Comparison of ENCODE assay signal across 8 cellular contexts in genomic region chr2:169584005-169584877, GRCh38. TPM values are rescaled to one million over a fixed set of nuclear protein-coding genes. Genes with fewer than 3 reads are reported as not detected.
DNase-seq lines count a peak whose midpoint lies in the region; ATAC-seq and TF ChIP-seq lines count a peak whose summit lies in the region.

Gene PPIG, plus strand, starts transcription at chr2:169584351. Its CDS starts 19,691 bp downstream, at chr2:169604042.

- peak within 1 kb of the TSS; percentile 90 to 97 (median 92) for H3K27ac ChIP-seq in BLaER1 treated with 17β-estradiol and CSF1 and Interleukin-3, amounts not matched to agents 10 nM and 100 nM

- H3K4me3 ChIP-seq in BLaER1 treated with 17β-estradiol and CSF1 and Interleukin-3, amounts not matched to agents 10 nM and 100 nM: peak within 1 kb of the TSS; percentile 68 to 94 (median 84)
- H3K4me3 ChIP-seq in lower leg skin (ENCODE audit: low read depth, poor library complexity, severe bottlenecking): peak within 1 kb of the TSS; percentile 78

- CTCF ChIA-PET in activated CD4-positive, alpha-beta memory T cell treated with anti-CD3 and anti-CD28 coated beads for 36 hours (lab: Charles Lee): interaction anchor here (0.8 kb wide), 1 partner anchor 12 kb away, joined by 3 read pairs; no protein-coding TSS in a partner anchor

- no peak for TF ChIP-seq CTCF in lower leg skin (IDR thresholded peaks at IDR 0.05)

- DNase-seq in NCI-H82 (lab: John Stamatoyannopoulos, UW) (peak; percentile 97), ecto neural progenitor cell (ENCODE audit: low spot score) (peak; percentile 89), lower leg skin (ENCODE audit: low spot score in 2 of 2) (peak; percentile 88 to 97)
- DNase-seq in activated CD4-positive, alpha-beta memory T cell treated with anti-CD3 and anti-CD28 coated beads for 36 hours: peak; percentile 93
- peak; percentile 77 to 84 for DNase-seq in stimulated activated CD4-positive, alpha-beta T cell treated with anti-CD3 and anti-CD28 coated beads, Interleukin-4, amount 100 ng/mL, for 48 hours (ENCODE audit: low read depth in 2 of 2)

- H3K9ac ChIP-seq in BLaER1 treated with 17β-estradiol and CSF1 and Interleukin-3, amounts not matched to agents 10 nM and 100 nM: peak within 1 kb of the TSS; percentile 88 to 96 (median 93)

- peak within 1 kb of the TSS; percentile 99 for H3K4me3 Mint-ChIP-seq in activated CD4-positive, alpha-beta memory T cell treated with anti-CD3 and anti-CD28 coated beads for 36 hours

- TF ChIP-seq POLR2A in lower leg skin (IDR thresholded peaks at IDR 0.05): no peak

- intact Hi-C loops in activated CD4-positive, alpha-beta memory T cell treated with anti-CD3 and anti-CD28 coated beads for 36 hours (cut with micrococcal nuclease): loop anchor here (1.0 to 5.0 kb wide), 4 partner anchors 11 to 1343 kb away; partner anchors contain the start of genes CFAP210, FASTKD1, GORASP2 and PHOSPHO2
- intact Hi-C loops in lower leg skin (cut with DNase I; ENCODE audit: low total_unique reads): no loop called here

- H3K36me3 ChIP-seq in BLaER1 treated with 17β-estradiol and CSF1 and Interleukin-3, amounts not matched to agents 10 nM and 100 nM: peaks cover 0 to 22% (median 8%) of the 10 kb centered on the region in 11 experiments; a peak in 9 of 22 replicates

- H3K27me3 ChIP-seq in BLaER1 treated with 17β-estradiol and CSF1 and Interleukin-3, amounts not matched to agents 10 nM and 100 nM: no peaks in the 10 kb centered on the region

- H3K4me1 ChIP-seq in BLaER1 treated with 17β-estradiol and CSF1 and Interleukin-3, amounts not matched to agents 10 nM and 100 nM: peaks cover 15 to 35% (median 18%) of the 10 kb centered on the region in 10 experiments

- peaks cover 19 to 41% (median 37%) of the 10 kb centered on the region in 11 experiments; a peak in 20 of 22 replicates for H4K20me1 ChIP-seq in BLaER1 treated with 17β-estradiol and CSF1 and Interleukin-3, amounts not matched to agents 10 nM and 100 nM

- peaks cover 9 to 11% (median 11%) of the 10 kb centered on the region in 11 experiments; a peak in 18 of 22 replicates for H3K9me3 ChIP-seq in BLaER1 treated with 17β-estradiol and CSF1 and Interleukin-3, amounts not matched to agents 10 nM and 100 nM (replicated peaks in 1 of 11)

- no peaks in the 10 kb centered on the region for H3K27me3 Mint-ChIP-seq in activated CD4-positive, alpha-beta memory T cell treated with anti-CD3 and anti-CD28 coated beads for 36 hours

- peak within 1 kb of the TSS; percentile 85 to 96 (median 90) for H3K4me2 ChIP-seq in BLaER1 treated with 17β-estradiol and CSF1 and Interleukin-3, amounts not matched to agents 10 nM and 100 nM

- H3K27ac Mint-ChIP-seq in activated CD4-positive, alpha-beta memory T cell treated with anti-CD3 and anti-CD28 coated beads for 36 hours: peak within 1 kb of the TSS; percentile 98

- peaks cover 13% of the 10 kb centered on the region for H3K9me3 Mint-ChIP-seq in activated CD4-positive, alpha-beta memory T cell treated with anti-CD3 and anti-CD28 coated beads for 36 hours

- POLR2A ChIA-PET in activated CD4-positive, alpha-beta memory T cell treated with anti-CD3 and anti-CD28 coated beads for 36 hours (lab: Charles Lee): interaction anchor here (0.9 to 1.7 kb wide), 4 partner anchors 11 to 244 kb away, joined by 3 to 17 read pairs (median 4); partner anchors contain the start of genes FASTKD1 and SSB

- WGBS in lower leg skin, 2 donors: 5 to 6% methylated on average over 43 to 49 of the region's 49 CpGs

- ATAC-seq in GM19328 (IDR thresholded peaks at IDR 0.05; ENCODE audit: unreplicated experiment) (peak; percentile 71), HG03520 (IDR thresholded peaks at IDR 0.05; ENCODE audit: unreplicated experiment) (peak; percentile 88)

- H3K4me1 Mint-ChIP-seq in activated CD4-positive, alpha-beta memory T cell treated with anti-CD3 and anti-CD28 coated beads for 36 hours (ENCODE audit: low read depth): peaks cover 27% of the 10 kb centered on the region

- peaks cover 26% of the 10 kb centered on the region for H3K36me3 Mint-ChIP-seq in activated CD4-positive, alpha-beta memory T cell treated with anti-CD3 and anti-CD28 coated beads for 36 hours

RNA-seq across cellular contexts. Expression of gene PPIG, which starts in this region (rescaled TPM):
- total RNA-seq in activated CD4-positive, alpha-beta memory T cell treated with anti-CD3 and anti-CD28 coated beads for 36 hours: 10 to 100 TPM; 52.3 to 55.3 TPM
- 10 to 100 TPM; 23.5 to 31.9 (median 28.0) TPM for total RNA-seq in lower leg skin

Comparison
In these comparisons a context has a peak if more than half of its experiments do, and no peak if none do; other contexts are left out.
1. Peak in every context shown above with its lines: DNase-seq, ATAC-seq, H3K4me3 ChIP-seq and H3K27ac ChIP-seq.